Comparison of ENCODE assay signal across 29 cellular contexts in the genomic region with DNA sequence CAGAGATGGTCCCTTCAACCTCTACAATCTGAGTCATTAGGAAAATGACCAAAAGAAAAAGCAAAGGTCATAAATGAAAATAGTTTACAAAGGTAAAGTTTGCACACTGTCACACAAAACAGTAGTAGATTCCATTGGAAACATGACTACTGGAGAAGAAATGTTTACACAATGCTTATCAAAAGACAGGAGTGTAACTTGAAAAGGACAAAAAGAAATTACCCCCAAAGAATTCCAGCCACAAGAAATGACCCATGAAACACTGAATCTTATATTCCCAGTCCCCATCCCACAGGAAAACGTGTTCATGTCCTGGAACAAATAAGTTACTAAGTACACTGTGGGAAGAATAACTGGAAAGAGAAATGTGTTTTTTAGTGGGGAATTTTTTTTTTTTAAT.
"Had no signal": no experiment of that assay in that cellular context is flagged by ENCODE, and none has a peak within 500 bp of the region (broad histone marks: within the 10 kb centered on the region; RNA-seq: fewer than 3 reads in every experiment).

No MANE protein-coding gene starts in this region.

- H3K36me3 ChIP-seq: brain microvascular endothelial cell, WERI-Rb-1 had no signal

- H3K4me3 ChIP-seq: K562, PC-9 had no signal

- DNase-seq: activated CD4-positive, alpha-beta memory T cell treated with anti-CD3 and anti-CD28 coated beads, Interleukin-2, amount 10 ng/mL, durations not matched to agents 7 days and 5 days; activated CD4-positive, alpha-beta T cell treated with anti-CD3 and anti-CD28 coated beads for 1 hour; activated CD4-positive, alpha-beta T cell treated with anti-CD3 and anti-CD28 coated beads for 48 hours; activated CD4-positive, CD25-positive, alpha-beta regulatory T cell; activated CD8-positive, alpha-beta memory T cell treated with anti-CD3 and anti-CD28 coated beads for 24 hours; activated CD8-positive, alpha-beta memory T cell treated with anti-CD3 and anti-CD28 coated beads, Interleukin-2, amount 10 ng/mL, durations not matched to agents 7 days and 5 days; activated CD8-positive, alpha-beta memory T cell treated with anti-CD3 and anti-CD28 coated beads, Interleukin-2, amount 50 U/mL, for 48 hours; activated effector memory CD4-positive, alpha-beta T cell treated with Interleukin-2 at 50 U/mL for 16 hours; activated naive CD4-positive, alpha-beta T cell treated with anti-CD3 and anti-CD28 coated beads, Interleukin-2, amount 10 ng/mL, durations not matched to agents 7 days and 5 days; activated naive CD8-positive, alpha-beta T cell treated with anti-CD3 and anti-CD28 coated beads, Interleukin-2, amount 50 U/mL, for 24 hours; activated T-cell treated with anti-CD3 and anti-CD28 coated beads, Interleukin-2, amount 50 U/mL, for 48 hours; anterior cingulate cortex; brain microvascular endothelial cell; central memory CD4-positive, alpha-beta T cell; NCI-H1105; NCI-H1417 treated with DMSO at 0.1 percent for 48 hours; NCI-H1930; NCI-H2081 treated with DMSO at 0.1 percent for 48 hours; NCI-H345; NCI-H524 treated with DMSO at 0.1 percent for 48 hours; NK-92 treated with Interleukin-12 subunit alpha and Interleukin-12 subunit beta, amount 100 ng/mL, for 24 hours; PC-9; Right ventricle myocardium superior; SW 1271; T-helper 1 cell; T-helper 2 cell; T-helper 9 cell; WERI-Rb-1 had no signal

- H3K27ac ChIP-seq: brain microvascular endothelial cell, PC-9, WERI-Rb-1 had no signal

- H3K27me3 ChIP-seq: brain microvascular endothelial cell had no signal
